ENCODE assay signal across 26 cellular contexts in the genomic region with DNA sequence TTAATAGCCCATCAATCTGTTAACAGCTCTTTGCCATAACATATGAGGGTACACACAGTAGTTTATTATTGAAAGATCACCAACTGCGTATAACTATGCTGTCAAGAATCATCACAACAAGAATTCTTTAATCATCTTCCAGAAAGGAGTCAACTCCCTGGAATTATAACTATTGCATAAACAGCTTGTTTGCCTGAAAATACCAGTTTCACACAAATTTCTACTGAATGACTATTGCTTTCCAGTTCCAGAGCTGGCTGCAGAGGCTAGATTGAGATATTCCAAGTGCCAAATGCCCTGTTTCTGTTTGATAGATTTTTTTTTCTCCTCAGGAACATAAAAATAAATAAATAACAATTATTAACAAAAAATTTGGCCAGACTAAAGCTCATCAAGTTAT.
"Had no signal": no experiment of that assay in that cellular context is flagged by ENCODE, and none has a peak within 500 bp of the region (broad histone marks: within the 10 kb centered on the region; RNA-seq: fewer than 3 reads in every experiment).

No MANE protein-coding gene starts in this region.

- H3K4me2 ChIP-seq: neural progenitor cell had no signal

- ATAC-seq: activated CD8-positive, alpha-beta memory T cell treated with anti-CD3 and anti-CD28 coated beads, Interleukin-2, amount 10 ng/mL, durations not matched to agents 7 days and 5 days; activated CD8-positive, alpha-beta T cell treated with anti-CD3 and anti-CD28 coated beads for 36 hours; activated naive CD8-positive, alpha-beta T cell treated with anti-CD3 and anti-CD28 coated beads, Interleukin-2, amount 50 U/mL, for 24 hours; naive thymus-derived CD8-positive, alpha-beta T cell; stimulated activated naive CD8-positive, alpha-beta T cell treated with anti-CD3 and anti-CD28 coated beads, Interleukin-15, Interleukin-2, amounts not matched to agents 100 U/mL and 50 U/mL, for 24 hours had no signal

- H3K27ac ChIP-seq: ascending aorta, brain microvascular endothelial cell, left ventricle myocardium inferior, neural progenitor cell, prostate gland, tibial artery, WERI-Rb-1 had no signal

- DNase-seq: activated CD4-positive, alpha-beta T cell treated with anti-CD3 and anti-CD28 coated beads, Interleukin-2, amount 10 ng/mL, durations not matched to agents 7 days and 5 days; activated CD4-positive, CD25-positive, alpha-beta regulatory T cell treated with anti-CD3 and anti-CD28 coated beads, Interleukin-2, amount 50 U/mL, for 72 hours; activated CD8-positive, alpha-beta memory T cell treated with anti-CD3 and anti-CD28 coated beads, Interleukin-2, amount 10 ng/mL, durations not matched to agents 7 days and 5 days; activated CD8-positive, alpha-beta T cell treated with anti-CD3 and anti-CD28 coated beads for 36 hours; activated gamma-delta T cell; activated naive CD4-positive, alpha-beta T cell treated with anti-CD3 and anti-CD28 coated beads, Interleukin-2, amount 50 U/mL, for 16 hours; activated naive CD8-positive, alpha-beta T cell treated with anti-CD3 and anti-CD28 coated beads, Interleukin-2, amount 50 U/mL, for 24 hours; activated T-cell treated with anti-CD3 and anti-CD28 coated beads for 4 hours; brain microvascular endothelial cell; caudate nucleus; dermis blood vessel endothelial cell; effector CD8-positive, alpha-beta T cell; erythroblast; immature natural killer cell; kidney glomerular epithelial cell; left ventricle myocardium inferior; naive thymus-derived CD8-positive, alpha-beta T cell; stimulated activated CD4-positive, alpha-beta T cell treated with anti-CD3 and anti-CD28 coated beads, Interleukin-4, amount 100 ng/mL, for 4 hours; stimulated activated naive CD8-positive, alpha-beta T cell treated with anti-CD3 and anti-CD28 coated beads, Interleukin-15, Interleukin-2, amounts not matched to agents 100 U/mL and 50 U/mL, for 24 hours; substantia nigra; T-helper 1 cell; tibial artery; WERI-Rb-1 had no signal

- H2AFZ ChIP-seq: neural progenitor cell had no signal

- H3K36me3 ChIP-seq: ascending aorta, brain microvascular endothelial cell, left ventricle myocardium inferior, neural progenitor cell, prostate gland, tibial artery, WERI-Rb-1 had no signal

- H3K4me1 ChIP-seq: ascending aorta, left ventricle myocardium inferior, prostate gland, tibial artery had no signal

- H3K4me3 ChIP-seq: ascending aorta, left ventricle myocardium inferior, neural progenitor cell, prostate gland, tibial artery had no signal

- H3K9me3 ChIP-seq: ascending aorta, prostate gland, tibial artery had no signal

- H3K27me3 ChIP-seq: ascending aorta, brain microvascular endothelial cell, neural progenitor cell, tibial artery had no signal
